In genomic region chr15:90643301-90643632, GRCh38 we compare ENCODE assay signal across 18 cellular contexts.
A peak's percentile ranks its signal among the peaks of the same experiment; 100 is the strongest.
DNase-seq lines count a peak whose midpoint lies in the region; ATAC-seq, FAIRE-seq and TF ChIP-seq lines count a peak whose summit lies in the region.
"Had no signal": no experiment of that assay in that cellular context is flagged by ENCODE, and none has a peak within 500 bp of the region (broad histone marks: within the 10 kb centered on the region; RNA-seq: fewer than 3 reads in every experiment).

No MANE protein-coding gene starts in this region.

- no peak overlapping the region for H3K4me3 Mint-ChIP-seq in activated naive CD4-positive, alpha-beta T cell treated with anti-CD3 and anti-CD28 coated beads, Interleukin-2, amount 10 ng/mL, durations not matched to agents 7 days and 5 days
- no peak overlapping the region for H3K4me3 Mint-ChIP-seq in activated T-helper 2 cell treated with anti-CD3 and anti-CD28 coated beads, Interferon-gamma antibody, Interleukin-2, Interleukin-4, amounts not matched to agents 10 μg/mL and 5 μg/mL and 100 μg/mL, durations not matched to agents 14 hours and 24 hours and 36 hours (ENCODE audit: low read depth)
- H3K4me3 Mint-ChIP-seq: B cell; CD8-positive, alpha-beta T cell; HFFc6 had no signal

- intact Hi-C loops in activated T-helper 2 cell treated with anti-CD3 and anti-CD28 coated beads, Interferon-gamma antibody, Interleukin-2, Interleukin-4, amounts not matched to agents 10 μg/mL and 5 μg/mL and 100 μg/mL, durations not matched to agents 14 hours and 24 hours and 36 hours (cut with micrococcal nuclease) = no loop called here
- intact Hi-C loops in kidney (cut with DNase I) (no loop called here), spleen (cut with DNase I; ENCODE audit: low total_unique reads) (no loop called here)

- no peaks in the 10 kb centered on the region for H3K27me3 Mint-ChIP-seq in activated naive CD4-positive, alpha-beta T cell treated with anti-CD3 and anti-CD28 coated beads, Interleukin-2, amount 10 ng/mL, durations not matched to agents 7 days and 5 days
- H3K27me3 Mint-ChIP-seq in activated T-helper 2 cell treated with anti-CD3 and anti-CD28 coated beads, Interferon-gamma antibody, Interleukin-2, Interleukin-4, amounts not matched to agents 10 μg/mL and 5 μg/mL and 100 μg/mL, durations not matched to agents 14 hours and 24 hours and 36 hours (ENCODE audit: low read depth) = no peaks in the 10 kb centered on the region

- no peak for TF ChIP-seq POLR2A in spleen (IDR thresholded peaks at IDR 0.05)

- H3K4me1 ChIP-seq in kidney (ENCODE audit: control insufficient read depth in 1 of 2, insufficient read depth in 1 of 2, low read depth in 1 of 2, low read length in 2 of 2) = peaks cover 2% of the 10 kb centered on the region in 2 donors
- peaks cover 6 to 9% (median 7%) of the 10 kb centered on the region in 6 donors for H3K4me1 ChIP-seq in spleen

- TF ChIP-seq CTCF in kidney (IDR thresholded peaks at IDR 0.05; ENCODE audit: borderline replicate concordance, extremely low read depth, insufficient read depth) (no peak), spleen (IDR thresholded peaks at IDR 0.05 in 8 of 11, conservative IDR thresholded peaks at IDR 0.05 in 3 of 11) (no peak)

- no peaks in the 10 kb centered on the region for H3K9me3 Mint-ChIP-seq in activated naive CD4-positive, alpha-beta T cell treated with anti-CD3 and anti-CD28 coated beads, Interleukin-2, amount 10 ng/mL, durations not matched to agents 7 days and 5 days
- H3K9me3 Mint-ChIP-seq in activated naive CD4-positive, alpha-beta T cell treated with anti-CD3 and anti-CD28 coated beads, Interleukin-2, amount 50 U/mL, for 72 hours = no peaks in the 10 kb centered on the region
- no peaks in the 10 kb centered on the region for H3K9me3 Mint-ChIP-seq in activated T-helper 2 cell treated with anti-CD3 and anti-CD28 coated beads, Interferon-gamma antibody, Interleukin-2, Interleukin-4, amounts not matched to agents 10 μg/mL and 5 μg/mL and 100 μg/mL, durations not matched to agents 14 hours and 24 hours and 36 hours
- H3K9me3 Mint-ChIP-seq: CD8-positive, alpha-beta T cell; HFFc6 had no signal

- CTCF ChIA-PET in activated naive CD4-positive, alpha-beta T cell treated with anti-CD3 and anti-CD28 coated beads, Interleukin-2, amount 10 ng/mL, durations not matched to agents 7 days and 5 days (lab: Charles Lee) = interaction anchor here (1.1 to 2.1 kb wide), 3 partner anchors 15 to 243 kb away, joined by 3 to 6 read pairs (median 3); no protein-coding TSS in a partner anchor

- FAIRE-seq in kidney (lab: Jason Lieb, UNC) = no peak
- FAIRE-seq: HTR-8/SVneo had no signal

- peaks cover 12% of the 10 kb centered on the region for H3K4me1 Mint-ChIP-seq in activated naive CD4-positive, alpha-beta T cell treated with anti-CD3 and anti-CD28 coated beads, Interleukin-2, amount 10 ng/mL, durations not matched to agents 7 days and 5 days
- H3K4me1 Mint-ChIP-seq in activated T-helper 2 cell treated with anti-CD3 and anti-CD28 coated beads, Interferon-gamma antibody, Interleukin-2, Interleukin-4, amounts not matched to agents 10 μg/mL and 5 μg/mL and 100 μg/mL, durations not matched to agents 14 hours and 24 hours and 36 hours (ENCODE audit: low read depth) = peaks cover 6% of the 10 kb centered on the region

- H3K36me3 Mint-ChIP-seq in activated naive CD4-positive, alpha-beta T cell treated with anti-CD3 and anti-CD28 coated beads, Interleukin-2, amount 10 ng/mL, durations not matched to agents 7 days and 5 days = peaks cover 42% of the 10 kb centered on the region
- H3K36me3 Mint-ChIP-seq in activated naive CD4-positive, alpha-beta T cell treated with anti-CD3 and anti-CD28 coated beads, Interleukin-2, amount 50 U/mL, for 72 hours = peaks cover 7 to 18% of the 10 kb centered on the region in 2 donors
- H3K36me3 Mint-ChIP-seq in activated T-helper 2 cell treated with anti-CD3 and anti-CD28 coated beads, Interferon-gamma antibody, Interleukin-2, Interleukin-4, amounts not matched to agents 10 μg/mL and 5 μg/mL and 100 μg/mL, durations not matched to agents 14 hours and 24 hours and 36 hours (ENCODE audit: low read depth) = peaks cover 46% of the 10 kb centered on the region

- no peak overlapping the region for H3K9ac ChIP-seq in kidney (ENCODE audit: low read length in 2 of 2)

- DNase-seq in activated naive CD4-positive, alpha-beta T cell treated with anti-CD3 and anti-CD28 coated beads, Interleukin-2, amount 10 ng/mL, durations not matched to agents 7 days and 5 days = no peak
- DNase-seq in activated naive CD4-positive, alpha-beta T cell treated with anti-CD3 and anti-CD28 coated beads, Interleukin-2, amount 50 U/mL, for 72 hours (ENCODE audit: low spot score in 2 of 2) = no peak
- DNase-seq in activated T-helper 2 cell treated with anti-CD3 and anti-CD28 coated beads, Interferon-gamma antibody, Interleukin-2, Interleukin-4, amounts not matched to agents 10 μg/mL and 5 μg/mL and 100 μg/mL, durations not matched to agents 14 hours and 24 hours and 36 hours (ENCODE audit: low spot score) = no peak
- DNase-seq in kidney (peak; percentile 55), spleen (peak; percentile 52)
- DNase-seq: Calu3; CD8-positive, alpha-beta T cell; DMS79 treated with DMSO at 0.1 percent for 48 hours; GF-D8; GOT3; HFFc6; IMR-90 had no signal

- peak overlapping the region; percentile 16 for H3K27ac Mint-ChIP-seq in activated naive CD4-positive, alpha-beta T cell treated with anti-CD3 and anti-CD28 coated beads, Interleukin-2, amount 10 ng/mL, durations not matched to agents 7 days and 5 days
- peak overlapping the region in 1 of 2 donors; percentile 52 for H3K27ac Mint-ChIP-seq in activated naive CD4-positive, alpha-beta T cell treated with anti-CD3 and anti-CD28 coated beads, Interleukin-2, amount 50 U/mL, for 72 hours
- H3K27ac Mint-ChIP-seq in activated T-helper 2 cell treated with anti-CD3 and anti-CD28 coated beads, Interferon-gamma antibody, Interleukin-2, Interleukin-4, amounts not matched to agents 10 μg/mL and 5 μg/mL and 100 μg/mL, durations not matched to agents 14 hours and 24 hours and 36 hours = peak overlapping the region; percentile 15
- H3K27ac Mint-ChIP-seq: B cell; CD8-positive, alpha-beta T cell; HFFc6 had no signal

- H3K4me3 ChIP-seq in kidney (ENCODE audit: low read length in 2 of 2) (no peak overlapping the region), spleen (no peak overlapping the region)
- H3K4me3 ChIP-seq: BLaER1 treated with 17β-estradiol and CSF1 and Interleukin-3, amounts not matched to agents 10 nM and 100 nM had no signal

- H3K9me3 ChIP-seq in kidney (ENCODE audit: control insufficient read depth in 1 of 2, low read length in 2 of 2) = no peaks in the 10 kb centered on the region
- H3K9me3 ChIP-seq in spleen = no peaks in the 10 kb centered on the region
- H3K9me3 ChIP-seq: BLaER1 treated with 17β-estradiol and CSF1 and Interleukin-3, amounts not matched to agents 10 nM and 100 nM had no signal

- peaks cover 12 to 26% of the 10 kb centered on the region in 2 donors for H3K36me3 ChIP-seq in kidney (ENCODE audit: control insufficient read depth in 1 of 2, insufficient read depth in 2 of 2, low read length in 2 of 2)
- peaks cover 0 to 65% (median 42%) of the 10 kb centered on the region in 6 donors for H3K36me3 ChIP-seq in spleen

- H3K27ac ChIP-seq in kidney (ENCODE audit: low read depth in 2 of 2, low read length in 2 of 2) (no peak overlapping the region), spleen (peak overlapping the region in 1 of 8 donors; percentile 53)
- H3K27ac ChIP-seq: BLaER1 treated with 17β-estradiol and CSF1 and Interleukin-3, amounts not matched to agents 10 nM and 100 nM had no signal

- 93 to 98% (median 95%) methylated on average over 7 of the region's 7 CpGs for WGBS in spleen, 5 donors

- peaks cover 0 to under 1% (median 0%) of the 10 kb centered on the region in 7 donors for H3K27me3 ChIP-seq in spleen (replicated peaks in 1 of 7)
- H3K27me3 ChIP-seq: BLaER1 treated with 17β-estradiol and CSF1 and Interleukin-3, amounts not matched to agents 10 nM and 100 nM had no signal

- ATAC-seq in activated naive CD4-positive, alpha-beta T cell treated with anti-CD3 and anti-CD28 coated beads, Interleukin-2, amount 50 U/mL, for 72 hours = no peak
- ATAC-seq in HG02981 (IDR thresholded peaks at IDR 0.05; ENCODE audit: unreplicated experiment) (no peak), HG03045 (IDR thresholded peaks at IDR 0.05; ENCODE audit: unreplicated experiment) (no peak), HG02970 (IDR thresholded peaks at IDR 0.05; ENCODE audit: low FRiP score, unreplicated experiment) (no peak)
- ATAC-seq: CD8-positive, alpha-beta T cell had no signal

Comparison
In these comparisons a context has a peak if more than half of its experiments do, and no peak if none do; other contexts are left out.
1. DNase-seq: peak in kidney (single experiment) and spleen (single experiment); none in activated naive CD4-positive, alpha-beta T cell treated with anti-CD3 and anti-CD28 coated beads, Interleukin-2, amount 10 ng/mL, durations not matched to agents 7 days and 5 days (single experiment), activated naive CD4-positive, alpha-beta T cell treated with anti-CD3 and anti-CD28 coated beads, Interleukin-2, amount 50 U/mL, for 72 hours (0 of 2) and activated T-helper 2 cell treated with anti-CD3 and anti-CD28 coated beads, Interferon-gamma antibody, Interleukin-2, Interleukin-4, amounts not matched to agents 10 μg/mL and 5 μg/mL and 100 μg/mL, durations not matched to agents 14 hours and 24 hours and 36 hours (single experiment).